Comparison of ENCODE assay signal across 13 cellular contexts in the genomic region with DNA sequence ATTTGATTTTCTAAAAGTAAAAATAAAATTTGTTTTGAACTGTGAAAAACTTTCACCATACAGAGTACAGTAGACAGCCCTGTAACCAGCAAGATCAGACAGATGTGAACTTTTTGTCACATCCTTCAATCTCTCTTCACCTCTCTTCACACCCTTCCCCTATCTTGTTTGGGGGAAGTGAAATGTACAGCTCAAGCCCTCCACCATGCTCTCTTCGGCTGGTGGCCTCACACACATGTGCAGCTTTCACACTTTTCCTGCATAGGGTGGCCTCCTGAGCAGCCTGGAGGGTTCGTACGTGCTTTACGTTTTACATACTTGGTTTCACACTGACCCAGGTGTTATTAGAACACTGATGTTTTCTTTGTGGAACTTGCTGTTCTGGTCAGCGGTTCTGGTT.
A peak's percentile ranks its signal among the peaks of the same experiment; 100 is the strongest.
DNase-seq lines count a peak whose midpoint lies in the region; ATAC-seq and TF ChIP-seq lines count a peak whose summit lies in the region.
"Had no signal": no experiment of that assay in that cellular context is flagged by ENCODE, and none has a peak within 500 bp of the region (broad histone marks: within the 10 kb centered on the region; RNA-seq: fewer than 3 reads in every experiment).

No MANE protein-coding gene starts in this region.

- TF ChIP-seq CTCF in natural killer cell (IDR thresholded peaks at IDR 0.05) = no peak
- TF ChIP-seq CTCF in VCaP (conservative IDR thresholded peaks at IDR 0.05) = no peak
- TF ChIP-seq CTCF in type B pancreatic cell (conservative IDR thresholded peaks at IDR 0.05) = no peak
- TF ChIP-seq CTCF in left ventricle myocardium inferior (IDR thresholded peaks at IDR 0.05; ENCODE audit: borderline replicate concordance) = no peak

- peaks cover 40 to 47% of the 10 kb centered on the region in 2 donors for H3K4me1 Mint-ChIP-seq in natural killer cell
- peaks cover 6 to 19% of the 10 kb centered on the region in 2 donors for H3K4me1 Mint-ChIP-seq in natural killer cell treated with Interleukin-12 subunit alpha and Interleukin-12 subunit beta and Interleukin-15 and Interleukin-18, amount 100 ng/mL, for 72 hours (ENCODE audit: low read depth in 2 of 2)
- H3K4me1 Mint-ChIP-seq in immature natural killer cell = peaks cover 28 to 30% of the 10 kb centered on the region in 2 donors
- H3K4me1 Mint-ChIP-seq in type B pancreatic cell (ENCODE audit: unreplicated experiment) = peaks cover 31% of the 10 kb centered on the region

- H3K4me1 ChIP-seq in left ventricle myocardium inferior = peaks cover 66% of the 10 kb centered on the region

- H3K4me3 Mint-ChIP-seq in natural killer cell = peak overlapping the region; percentile 42
- no peak overlapping the region for H3K4me3 Mint-ChIP-seq in natural killer cell treated with Interleukin-12 subunit alpha and Interleukin-12 subunit beta and Interleukin-15 and Interleukin-18, amount 100 ng/mL, for 72 hours
- peak overlapping the region in 1 of 5 donors; percentile 48 for H3K4me3 Mint-ChIP-seq in immature natural killer cell
- no peak overlapping the region for H3K4me3 Mint-ChIP-seq in type B pancreatic cell
- H3K4me3 Mint-ChIP-seq: B cell; CD4-positive, CD25-positive, alpha-beta regulatory T cell; GM23338 had no signal

- H3K27me3 Mint-ChIP-seq in natural killer cell (ENCODE audit: low read depth in 2 of 2) (no peaks in the 10 kb centered on the region), immature natural killer cell (ENCODE audit: low read depth in 3 of 3) (peaks cover 0 to 3% (median 0%) of the 10 kb centered on the region in 3 donors), type B pancreatic cell (no peaks in the 10 kb centered on the region)
- no peaks in the 10 kb centered on the region for H3K27me3 Mint-ChIP-seq in natural killer cell treated with Interleukin-12 subunit alpha and Interleukin-12 subunit beta and Interleukin-15 and Interleukin-18, amount 100 ng/mL, for 72 hours
- H3K27me3 Mint-ChIP-seq: B cell; CD4-positive, CD25-positive, alpha-beta regulatory T cell had no signal

- H3K9me3 ChIP-seq in left ventricle myocardium inferior (replicated peaks) = no peaks in the 10 kb centered on the region
- H3K9me3 ChIP-seq: BLaER1 treated with 17β-estradiol and CSF1 and Interleukin-3, amounts not matched to agents 10 nM and 100 nM; Caco-2 had no signal

- intact Hi-C loops in natural killer cell (cut with micrococcal nuclease) = no loop called here
- intact Hi-C loops in left ventricle myocardium inferior (cut with micrococcal nuclease) = no loop called here

- DNase-seq in natural killer cell = no peak
- DNase-seq in natural killer cell treated with Interleukin-12 subunit alpha and Interleukin-12 subunit beta and Interleukin-15 and Interleukin-18, amount 100 ng/mL, for 72 hours (ENCODE audit: low spot score) = no peak
- DNase-seq in immature natural killer cell = peak in 2 of 3 donors; percentile 6 to 18
- no peak for DNase-seq in type B pancreatic cell (ENCODE audit: extremely low spot score, unreplicated experiment)
- DNase-seq in left ventricle myocardium inferior = no peak
- no peak for DNase-seq in GDM1 (lab: John Stamatoyannopoulos, UW)
- DNase-seq: Caco-2; CD4-positive, CD25-positive, alpha-beta regulatory T cell; HCEC 1CT had no signal

- H3K27me3 ChIP-seq in left ventricle myocardium inferior (ENCODE audit: low read depth) = no peaks in the 10 kb centered on the region
- H3K27me3 ChIP-seq: BLaER1 treated with 17β-estradiol and CSF1 and Interleukin-3, amounts not matched to agents 10 nM and 100 nM had no signal

- no peaks in the 10 kb centered on the region for H3K36me3 Mint-ChIP-seq in natural killer cell
- H3K36me3 Mint-ChIP-seq in natural killer cell treated with Interleukin-12 subunit alpha and Interleukin-12 subunit beta and Interleukin-15 and Interleukin-18, amount 100 ng/mL, for 72 hours = no peaks in the 10 kb centered on the region
- no peaks in the 10 kb centered on the region for H3K36me3 Mint-ChIP-seq in immature natural killer cell
- no peaks in the 10 kb centered on the region for H3K36me3 Mint-ChIP-seq in type B pancreatic cell

- ATAC-seq in natural killer cell = peak; percentile 24 to 83 (median 57)
- ATAC-seq in natural killer cell treated with Interleukin-12 subunit alpha and Interleukin-12 subunit beta and Interleukin-15 and Interleukin-18, amount 100 ng/mL, for 72 hours = no peak
- ATAC-seq: GM23338 had no signal

- H3K9me3 Mint-ChIP-seq in natural killer cell (no peaks in the 10 kb centered on the region), immature natural killer cell (no peaks in the 10 kb centered on the region), type B pancreatic cell (no peaks in the 10 kb centered on the region)
- no peaks in the 10 kb centered on the region for H3K9me3 Mint-ChIP-seq in natural killer cell treated with Interleukin-12 subunit alpha and Interleukin-12 subunit beta and Interleukin-15 and Interleukin-18, amount 100 ng/mL, for 72 hours
- H3K9me3 Mint-ChIP-seq: CD4-positive, CD25-positive, alpha-beta regulatory T cell; GM23338 had no signal

- no peak overlapping the region for H3K4me3 ChIP-seq in left ventricle myocardium inferior
- H3K4me3 ChIP-seq: BLaER1 treated with 17β-estradiol and CSF1 and Interleukin-3, amounts not matched to agents 10 nM and 100 nM; GM23338 had no signal

- H3K36me3 ChIP-seq in left ventricle myocardium inferior = no peaks in the 10 kb centered on the region

- H3K27ac ChIP-seq in VCaP (peak overlapping the region; percentile 100), left ventricle myocardium inferior (replicated peaks) (no peak overlapping the region)
- H3K27ac ChIP-seq: BLaER1 treated with 17β-estradiol and CSF1 and Interleukin-3, amounts not matched to agents 10 nM and 100 nM had no signal

- peak overlapping the region; percentile 38 to 61 for H3K27ac Mint-ChIP-seq in natural killer cell
- H3K27ac Mint-ChIP-seq in natural killer cell treated with Interleukin-12 subunit alpha and Interleukin-12 subunit beta and Interleukin-15 and Interleukin-18, amount 100 ng/mL, for 72 hours = peak overlapping the region in 1 of 2 donors; percentile 79
- peak overlapping the region in 4 of 6 donors; percentile 20 to 83 (median 66) for H3K27ac Mint-ChIP-seq in immature natural killer cell
- no peak overlapping the region for H3K27ac Mint-ChIP-seq in type B pancreatic cell
- H3K27ac Mint-ChIP-seq: B cell; CD4-positive, CD25-positive, alpha-beta regulatory T cell; GM23338 had no signal

Comparison
In these comparisons a context has a peak if more than half of its experiments do, and no peak if none do; other contexts are left out.
1. ATAC-seq: peak in natural killer cell (3 of 3); none in natural killer cell treated with Interleukin-12 subunit alpha and Interleukin-12 subunit beta and Interleukin-15 and Interleukin-18, amount 100 ng/mL, for 72 hours (0 of 2).
2. DNase-seq: peak in immature natural killer cell (2 of 3); none in natural killer cell (single experiment), natural killer cell treated with Interleukin-12 subunit alpha and Interleukin-12 subunit beta and Interleukin-15 and Interleukin-18, amount 100 ng/mL, for 72 hours (single experiment), type B pancreatic cell (single experiment), left ventricle myocardium inferior (single experiment) and GDM1 (single experiment).